Comparison of ENCODE assay signal across 8 cellular contexts in genomic region chr1:93061895-93062792, GRCh38. TPM values are rescaled to one million over a fixed set of nuclear protein-coding genes. Genes with fewer than 3 reads are reported as not detected.
DNase-seq lines count a peak whose midpoint lies in the region; ATAC-seq and TF ChIP-seq lines count a peak whose summit lies in the region.

No MANE protein-coding gene starts in this region.

- no peaks in the 10 kb centered on the region for H3K4me1 Mint-ChIP-seq in CD4-positive, alpha-beta T cell (ENCODE audit: low read depth)
- H3K4me1 Mint-ChIP-seq in memory B cell, result no peaks in the 10 kb centered on the region

- H3K27me3 Mint-ChIP-seq in CD4-positive, alpha-beta T cell, result peaks cover 4% of the 10 kb centered on the region
- peaks cover 10% of the 10 kb centered on the region for H3K27me3 Mint-ChIP-seq in memory B cell

- CTCF ChIA-PET in CD4-positive, alpha-beta T cell (lab: Charles Lee), result interaction anchor here (0.7 to 1.8 kb wide), 9 partner anchors 8 to 230 kb away, joined by 3 to 17 read pairs (median 4); partner anchors contain the start of genes MTF2 and RPL5

- peak in 8 of 10 experiments; percentile 14 to 29 (median 20) for DNase-seq in CD4-positive, alpha-beta T cell
- DNase-seq in Kasumi-1 (lab: John Stamatoyannopoulos, UW) (peak; percentile 24 to 46), memory B cell (ENCODE audit: low spot score in 2 of 2) (peak; percentile 27 to 40), NCI-H2227 (lab: John Stamatoyannopoulos, UW; ENCODE audit: unreplicated experiment) (no peak), NCI-H187 treated with DMSO at 0.1 percent for 48 hours (lab: John Stamatoyannopoulos, UW) (no peak)
- DNase-seq in central memory CD4-positive, alpha-beta T cell, result peak; percentile 44

- intact Hi-C loops in CD4-positive, alpha-beta T cell (cut with DNase I, micrococcal nuclease), result loop anchor here (1.0 to 5.0 kb wide), 3 partner anchors 41 to 205 kb away; no protein-coding TSS in a partner anchor

- TF ChIP-seq CTCF in CD4-positive, alpha-beta T cell (IDR thresholded peaks at IDR 0.05), result peak; percentile 53

- no peak overlapping the region for H3K27ac Mint-ChIP-seq in CD4-positive, alpha-beta T cell
- H3K27ac Mint-ChIP-seq in memory B cell, result no peak overlapping the region

- POLR2A ChIA-PET in CD4-positive, alpha-beta T cell (lab: Charles Lee), result interaction anchor here (0.7 to 2.0 kb wide), 9 partner anchors 11 to 194 kb away, joined by 3 to 7 read pairs (median 3); partner anchors contain the start of genes DIPK1A and MTF2

- peak; percentile 71 for ATAC-seq in CD4-positive, alpha-beta T cell (ENCODE audit: poor library complexity)
- ATAC-seq in GM18870 (IDR thresholded peaks at IDR 0.05; ENCODE audit: unreplicated experiment) (peak; percentile 47), SK-N-SH treated with all-trans-retinoic acid at 6 μM for 48 hours (peak; percentile 92), memory B cell (ENCODE audit: low read depth) (peak; percentile 96)

- no peaks in the 10 kb centered on the region for H3K9me3 ChIP-seq in CD4-positive, alpha-beta T cell (ENCODE audit: control insufficient read depth, low read length)

- no peaks in the 10 kb centered on the region for H3K27me3 ChIP-seq in CD4-positive, alpha-beta T cell (ENCODE audit: control insufficient read depth, insufficient read depth, low read length)

- no peak overlapping the region for H3K4me3 Mint-ChIP-seq in CD4-positive, alpha-beta T cell
- H3K4me3 Mint-ChIP-seq in memory B cell, result no peak overlapping the region

- H3K36me3 Mint-ChIP-seq in CD4-positive, alpha-beta T cell (ENCODE audit: low read depth), result no peaks in the 10 kb centered on the region
- H3K36me3 Mint-ChIP-seq in memory B cell, result no peaks in the 10 kb centered on the region

- no peaks in the 10 kb centered on the region for H3K9me3 Mint-ChIP-seq in CD4-positive, alpha-beta T cell
- no peaks in the 10 kb centered on the region for H3K9me3 Mint-ChIP-seq in memory B cell

- no peak overlapping the region for H3K27ac ChIP-seq in CD4-positive, alpha-beta T cell (ENCODE audit: low read depth, low read length)

TF ChIP-seq in SK-N-SH treated with all-trans-retinoic acid at 6 μM for 48 hours, 23 proteins besides CTCF, POLR2A, EP300 and RAD21:
- TF ChIP-seq CSDC2 (CRISPR knock-in tag; IDR thresholded peaks at IDR 0.05) (no peak), ARNTL (CRISPR knock-in tag; IDR thresholded peaks at IDR 0.05; ENCODE audit: borderline replicate concordance, low read depth) (no peak), POU6F1 (CRISPR knock-in tag; IDR thresholded peaks at IDR 0.05; ENCODE audit: borderline replicate concordance, low read depth) (no peak), RARB (CRISPR knock-in tag; IDR thresholded peaks at IDR 0.05) (no peak), TOX (CRISPR knock-in tag; IDR thresholded peaks at IDR 0.05; ENCODE audit: borderline replicate concordance) (no peak), OSR1 (CRISPR knock-in tag; IDR thresholded peaks at IDR 0.05) (no peak), PATZ1 (CRISPR knock-in tag; IDR thresholded peaks at IDR 0.05; ENCODE audit: borderline replicate concordance) (no peak)

RNA-seq across cellular contexts. Expression of gene MTF2, which starts 16.9 kb away (rescaled TPM):
- total RNA-seq in CD4-positive, alpha-beta T cell, result 10 to 100 TPM; 37.9 to 39.3 TPM

Comparison
In these comparisons a context has a peak if more than half of its experiments do, and no peak if none do; other contexts are left out.
1. DNase-seq: peak in CD4-positive, alpha-beta T cell (8 of 10), Kasumi-1 (2 of 2), central memory CD4-positive, alpha-beta T cell (single experiment) and memory B cell (2 of 2); none in NCI-H2227 (single experiment) and NCI-H187 treated with DMSO at 0.1 percent for 48 hours (single experiment).
2. Peak in every context shown above with its lines, with median percentiles within 50 percentile points of each other: ATAC-seq.